Comparison of ENCODE assay signal across 34 cellular contexts in genomic region chr3:38622336-38622735, GRCh38. TPM values are rescaled to one million over a fixed set of nuclear protein-coding genes. Genes with fewer than 3 reads are reported as not detected.
"Had no signal": no experiment of that assay in that cellular context is flagged by ENCODE, and none has a peak within 500 bp of the region (broad histone marks: within the 10 kb centered on the region; RNA-seq: fewer than 3 reads in every experiment).

No MANE protein-coding gene starts in this region.

- DNase-seq: activated effector memory CD4-positive, alpha-beta T cell treated with anti-CD3 and anti-CD28 coated beads, Interleukin-2, amount 50 U/mL, for 16 hours; activated effector memory CD4-positive, alpha-beta T cell treated with Interleukin-2 at 50 U/mL for 16 hours; activated gamma-delta T cell; activated gamma-delta T cell treated with Interleukin-2 at 50 U/mL for 16 hours; activated naive CD4-positive, alpha-beta T cell; activated naive CD4-positive, alpha-beta T cell treated with anti-CD3 and anti-CD28 coated beads for 36 hours; activated naive CD4-positive, alpha-beta T cell treated with anti-CD3 and anti-CD28 coated beads, Interleukin-2, amount 10 ng/mL, durations not matched to agents 7 days and 5 days; activated naive CD4-positive, alpha-beta T cell treated with anti-CD3 and anti-CD28 coated beads, Interleukin-2, amount 50 U/mL, for 16 hours; activated naive CD4-positive, alpha-beta T cell treated with Interleukin-2 at 50 U/mL for 16 hours; activated naive CD8-positive, alpha-beta T cell treated with anti-CD3 and anti-CD28 coated beads for 36 hours; activated naive CD8-positive, alpha-beta T cell treated with anti-CD3 and anti-CD28 coated beads, Interleukin-2, amount 10 ng/mL, durations not matched to agents 7 days and 5 days; activated naive CD8-positive, alpha-beta T cell treated with anti-CD3 and anti-CD28 coated beads, Interleukin-2, amount 50 U/mL, for 24 hours; activated T-cell treated with anti-CD3 and anti-CD28 coated beads, Interleukin-2, amount 50 U/mL, for 1 hour; activated T-cell treated with anti-CD3 and anti-CD28 coated beads, Interleukin-2, amount 50 U/mL, for 24 hours; activated T-cell treated with anti-CD3 and anti-CD28 coated beads, Interleukin-2, amount 50 U/mL, for 4 hours; activated T-cell treated with anti-CD3 and anti-CD28 coated beads, Interleukin-2, amount 50 U/mL, for 48 hours; activated T-cell treated with anti-CD3 and anti-CD28 coated beads, Interleukin-2, amount 50 U/mL, for 72 hours; adrenal gland; amniotic stem cell; amygdala; anterior cingulate cortex; aorta; body of pancreas; brain microvascular endothelial cell; central memory CD4-positive, alpha-beta T cell; cerebellar nuclear complex had no signal

- H3K9me3 ChIP-seq: adrenal gland, ascending aorta, body of pancreas, breast epithelium had no signal

- H3K27ac ChIP-seq: adrenal gland, ascending aorta, body of pancreas, brain microvascular endothelial cell, breast epithelium, cardiac muscle cell had no signal

- H3K27me3 ChIP-seq: adrenal gland, ascending aorta, body of pancreas, brain microvascular endothelial cell, breast epithelium had no signal

- H3K4me1 ChIP-seq: adrenal gland, ascending aorta, body of pancreas, breast epithelium had no signal

- H3K36me3 ChIP-seq: adrenal gland, ascending aorta, brain microvascular endothelial cell, breast epithelium, cardiac muscle cell had no signal

- H3K4me3 ChIP-seq: adrenal gland, ascending aorta, body of pancreas, breast epithelium, cardiac muscle cell had no signal

- ATAC-seq: activated naive CD4-positive, alpha-beta T cell treated with anti-CD3 and anti-CD28 coated beads, Interleukin-2, amount 50 U/mL, for 72 hours; activated naive CD8-positive, alpha-beta T cell treated with anti-CD3 and anti-CD28 coated beads, Interleukin-2, amount 50 U/mL, for 24 hours; activated T-cell treated with anti-CD3 and anti-CD28 coated beads, Interleukin-2, amount 50 U/mL, for 4 hours; activated T-cell treated with anti-CD3 and anti-CD28 coated beads, Interleukin-2, amount 50 U/mL, for 72 hours; activated T-helper 17 cell treated with anti-CD3 and anti-CD28 coated beads, Interleukin-2, amount 50 U/mL, for 72 hours; body of pancreas had no signal

RNA-seq across cellular contexts. Expression of gene SCN5A, which starts 27.2 kb away (rescaled TPM):
- total RNA-seq: activated T-cell treated with anti-CD3 and anti-CD28 coated beads, Interleukin-2, amount 50 U/mL, for 4 hours; activated T-helper 1 cell treated with anti-CD3 and anti-CD28 coated beads, Interleukin-12 subunit alpha, Interleukin-12 subunit beta, Interleukin-2, Interleukin-4 antibody, amounts not matched to agents 30 ng/mL and 10 ng/mL and 1 ng/mL, durations not matched to agents 14 hours and 24 hours and 36 hours; activated T-helper 2 cell treated with anti-CD3 and anti-CD28 coated beads, Interferon-gamma antibody, Interleukin-2, Interleukin-4, amounts not matched to agents 10 μg/mL and 5 μg/mL and 100 μg/mL, durations not matched to agents 14 hours and 24 hours and 36 hours; bronchial epithelial cell had no signal
